In genomic region chr12:66195242-66195641, GRCh38 we compare ENCODE assay signal across 10 cellular contexts.
"Had no signal": no experiment of that assay in that cellular context is flagged by ENCODE, and none has a peak within 500 bp of the region (broad histone marks: within the 10 kb centered on the region; RNA-seq: fewer than 3 reads in every experiment).

No MANE protein-coding gene starts in this region.

- FAIRE-seq: kidney had no signal

- ATAC-seq: activated T-helper 17 cell treated with anti-CD3 and anti-CD28 coated beads, Interleukin-2, amount 50 U/mL, for 72 hours; stimulated activated memory B cell treated with anti-CD40 and anti-IgM and Interleukin-4, amounts not matched to agents 10 μg/mL and 1 μg/mL and 100 μg/mL, for 72 hours had no signal

- DNase-seq: activated CD4-positive, alpha-beta T cell treated with anti-CD3 and anti-CD28 coated beads for 48 hours; activated naive CD4-positive, alpha-beta T cell treated with anti-CD3 and anti-CD28 coated beads, Interleukin-2, amount 50 U/mL, for 16 hours; amniotic stem cell; erythroblast; kidney; posterior cingulate gyrus; T1000 had no signal

- H3K27ac ChIP-seq: tibial nerve had no signal

- H3K27me3 ChIP-seq: tibial nerve had no signal

- H3K4me3 ChIP-seq: tibial nerve had no signal
